Comparison of ENCODE assay signal across 23 cellular contexts in genomic region chr5:113319256-113320053, GRCh38.
"Had no signal": no experiment of that assay in that cellular context is flagged by ENCODE, and none has a peak within 500 bp of the region (broad histone marks: within the 10 kb centered on the region; RNA-seq: fewer than 3 reads in every experiment).

No MANE protein-coding gene starts in this region.

- DNase-seq: activated CD4-positive, alpha-beta T cell treated with anti-CD3 and anti-CD28 coated beads, Interleukin-2, amount 10 ng/mL, durations not matched to agents 24 days and 14 days; activated CD4-positive, alpha-beta T cell treated with anti-CD3 and anti-CD28 coated beads, Interleukin-2, amount 50 U/mL, for 48 hours; activated CD4-positive, CD25-positive, alpha-beta regulatory T cell treated with anti-CD3 and anti-CD28 coated beads, Interleukin-2, amount 50 U/mL, for 72 hours; activated CD8-positive, alpha-beta memory T cell treated with anti-CD3 and anti-CD28 coated beads, Interleukin-2, amount 10 ng/mL, durations not matched to agents 7 days and 5 days; activated effector memory CD4-positive, alpha-beta T cell treated with anti-CD3 and anti-CD28 coated beads, Interleukin-2, amount 50 U/mL, for 16 hours; activated naive CD4-positive, alpha-beta T cell treated with Interleukin-2 at 50 U/mL for 16 hours; activated T-cell treated with anti-CD3 and anti-CD28 coated beads, Interleukin-2, amount 50 U/mL, for 4 hours; amygdala; cerebellar nuclear complex; KG1; NCI-H1105 treated with DMSO at 0.1 percent for 48 hours; NCI-H146; NCI-H1930; NCI-H2171; NCI-H226; NCI-H526; NCI-H774; Peyer's patch; SHP77 treated with DMSO at 0.1 percent for 48 hours had no signal

- H3K9me3 ChIP-seq: Peyer's patch had no signal

- H3K36me3 ChIP-seq: Peyer's patch had no signal

- H3K4me3 Mint-ChIP-seq: activated CD4-positive, alpha-beta T cell treated with anti-CD3 and anti-CD28 coated beads, Interleukin-2, amount 10 ng/mL, durations not matched to agents 24 days and 14 days; activated CD8-positive, alpha-beta memory T cell treated with anti-CD3 and anti-CD28 coated beads, Interleukin-2, amount 10 ng/mL, durations not matched to agents 7 days and 5 days; activated T-cell treated with anti-CD3 and anti-CD28 coated beads, Interleukin-2, amount 50 U/mL, for 4 hours; brain; T-helper 1 cell treated with Interleukin-12 subunit alpha and Interleukin-12 subunit beta and Interleukin-4 antibody, amounts not matched to agents 30 μg/mL and 1 μg/mL, for 36 hours; WTC11 had no signal

- H3K9me3 Mint-ChIP-seq: activated CD4-positive, alpha-beta T cell treated with anti-CD3 and anti-CD28 coated beads, Interleukin-2, amount 10 ng/mL, durations not matched to agents 24 days and 14 days; activated naive CD4-positive, alpha-beta T cell treated with anti-CD3 and anti-CD28 coated beads, Interleukin-2, amount 50 U/mL, for 72 hours; activated T-cell treated with anti-CD3 and anti-CD28 coated beads, Interleukin-2, amount 50 U/mL, for 4 hours; brain; T-helper 1 cell treated with Interleukin-12 subunit alpha and Interleukin-12 subunit beta and Interleukin-4 antibody, amounts not matched to agents 30 μg/mL and 1 μg/mL, for 36 hours had no signal

- H3K4me3 ChIP-seq: Peyer's patch had no signal

- H3K27me3 ChIP-seq: Peyer's patch had no signal

- H3K4me1 ChIP-seq: Peyer's patch had no signal

- H3K36me3 Mint-ChIP-seq: activated CD8-positive, alpha-beta memory T cell treated with anti-CD3 and anti-CD28 coated beads, Interleukin-2, amount 10 ng/mL, durations not matched to agents 7 days and 5 days; activated naive CD4-positive, alpha-beta T cell treated with anti-CD3 and anti-CD28 coated beads, Interleukin-2, amount 50 U/mL, for 72 hours; brain; WTC11 had no signal

- ATAC-seq: activated CD8-positive, alpha-beta memory T cell treated with anti-CD3 and anti-CD28 coated beads, Interleukin-2, amount 10 ng/mL, durations not matched to agents 7 days and 5 days; activated naive CD4-positive, alpha-beta T cell treated with anti-CD3 and anti-CD28 coated beads, Interleukin-2, amount 50 U/mL, for 72 hours; activated T-cell treated with anti-CD3 and anti-CD28 coated beads, Interleukin-2, amount 50 U/mL, for 4 hours; WTC11 had no signal

- H3K27ac ChIP-seq: Peyer's patch had no signal

- H3K27ac Mint-ChIP-seq: activated CD4-positive, alpha-beta T cell treated with anti-CD3 and anti-CD28 coated beads, Interleukin-2, amount 10 ng/mL, durations not matched to agents 24 days and 14 days; activated CD8-positive, alpha-beta memory T cell treated with anti-CD3 and anti-CD28 coated beads, Interleukin-2, amount 10 ng/mL, durations not matched to agents 7 days and 5 days; activated naive CD4-positive, alpha-beta T cell treated with anti-CD3 and anti-CD28 coated beads, Interleukin-2, amount 50 U/mL, for 72 hours; brain; T-helper 1 cell treated with Interleukin-12 subunit alpha and Interleukin-12 subunit beta and Interleukin-4 antibody, amounts not matched to agents 30 μg/mL and 1 μg/mL, for 36 hours; WTC11 had no signal

- H3K27me3 Mint-ChIP-seq: activated CD8-positive, alpha-beta memory T cell treated with anti-CD3 and anti-CD28 coated beads, Interleukin-2, amount 10 ng/mL, durations not matched to agents 7 days and 5 days; brain had no signal
